ENCODE assay signal across 1 cellular context in genomic region chr15:44536298-44536961, GRCh38.
TF ChIP-seq lines count a peak whose summit lies in the region.

No MANE protein-coding gene starts in this region.

TF ChIP-seq in HepG2, 621 proteins besides CTCF, POLR2A, EP300 and RAD21 (continued from another document and continues in another):
- TF ChIP-seq, protein P1, sequence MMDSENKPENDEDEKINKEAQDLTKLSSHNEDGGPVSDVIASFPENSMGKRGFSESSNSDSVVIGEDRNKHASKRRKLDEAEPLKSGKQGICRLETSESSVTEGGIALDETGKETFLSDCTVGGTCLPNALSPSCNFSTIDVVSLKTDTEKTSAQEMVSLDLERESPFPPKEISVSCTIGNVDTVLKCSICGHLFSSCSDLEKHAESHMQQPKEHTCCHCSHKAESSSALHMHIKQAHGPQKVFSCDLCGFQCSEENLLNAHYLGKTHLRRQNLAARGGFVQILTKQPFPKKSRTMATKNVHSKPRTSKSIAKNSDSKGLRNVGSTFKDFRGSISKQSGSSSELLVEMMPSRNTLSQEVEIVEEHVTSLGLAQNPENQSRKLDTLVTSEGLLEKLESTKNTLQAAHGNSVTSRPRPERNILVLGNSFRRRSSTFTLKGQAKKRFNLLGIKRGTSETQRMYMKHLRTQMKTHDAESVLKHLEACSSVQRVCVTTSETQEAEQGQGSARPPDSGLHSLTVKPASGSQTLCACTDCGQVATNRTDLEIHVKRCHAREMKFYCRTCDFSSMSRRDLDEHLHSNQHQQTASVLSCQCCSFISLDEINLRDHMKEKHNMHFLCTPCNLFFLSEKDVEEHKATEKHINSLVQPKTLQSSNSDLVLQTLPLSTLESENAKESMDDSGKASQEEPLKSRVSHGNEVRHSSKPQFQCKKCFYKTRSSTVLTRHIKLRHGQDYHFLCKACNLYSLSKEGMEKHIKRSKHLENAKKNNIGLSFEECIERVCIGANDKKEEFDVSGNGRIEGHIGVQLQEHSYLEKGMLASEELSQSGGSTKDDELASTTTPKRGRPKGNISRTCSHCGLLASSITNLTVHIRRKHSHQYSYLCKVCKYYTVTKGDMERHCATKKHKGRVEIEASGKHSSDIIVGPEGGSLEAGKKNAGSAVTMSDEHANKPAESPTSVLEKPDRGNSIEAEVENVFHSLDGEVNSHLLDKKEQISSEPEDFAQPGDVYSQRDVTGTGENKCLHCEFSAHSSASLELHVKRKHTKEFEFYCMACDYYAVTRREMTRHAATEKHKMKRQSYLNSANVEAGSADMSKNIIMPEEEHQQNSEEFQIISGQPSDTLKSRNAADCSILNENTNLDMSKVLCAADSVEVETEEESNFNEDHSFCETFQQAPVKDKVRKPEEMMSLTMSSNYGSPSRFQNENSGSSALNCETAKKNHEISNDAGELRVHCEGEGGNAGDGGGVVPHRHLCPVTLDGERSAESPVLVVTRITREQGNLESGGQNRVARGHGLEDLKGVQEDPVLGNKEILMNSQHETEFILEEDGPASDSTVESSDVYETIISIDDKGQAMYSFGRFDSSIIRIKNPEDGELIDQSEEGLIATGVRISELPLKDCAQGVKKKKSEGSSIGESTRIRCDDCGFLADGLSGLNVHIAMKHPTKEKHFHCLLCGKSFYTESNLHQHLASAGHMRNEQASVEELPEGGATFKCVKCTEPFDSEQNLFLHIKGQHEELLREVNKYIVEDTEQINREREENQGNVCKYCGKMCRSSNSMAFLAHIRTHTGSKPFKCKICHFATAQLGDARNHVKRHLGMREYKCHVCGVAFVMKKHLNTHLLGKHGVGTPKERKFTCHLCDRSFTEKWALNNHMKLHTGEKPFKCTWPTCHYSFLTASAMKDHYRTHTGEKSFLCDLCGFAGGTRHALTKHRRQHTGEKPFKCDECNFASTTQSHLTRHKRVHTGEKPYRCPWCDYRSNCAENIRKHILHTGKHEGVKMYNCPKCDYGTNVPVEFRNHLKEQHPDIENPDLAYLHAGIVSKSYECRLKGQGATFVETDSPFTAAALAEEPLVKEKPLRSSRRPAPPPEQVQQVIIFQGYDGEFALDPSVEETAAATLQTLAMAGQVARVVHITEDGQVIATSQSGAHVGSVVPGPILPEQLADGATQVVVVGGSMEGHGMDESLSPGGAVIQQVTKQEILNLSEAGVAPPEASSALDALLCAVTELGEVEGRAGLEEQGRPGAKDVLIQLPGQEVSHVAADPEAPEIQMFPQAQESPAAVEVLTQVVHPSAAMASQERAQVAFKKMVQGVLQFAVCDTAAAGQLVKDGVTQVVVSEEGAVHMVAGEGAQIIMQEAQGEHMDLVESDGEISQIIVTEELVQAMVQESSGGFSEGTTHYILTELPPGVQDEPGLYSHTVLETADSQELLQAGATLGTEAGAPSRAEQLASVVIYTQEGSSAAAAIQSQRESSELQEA (CRISPR knock-in tag; IDR thresholded peaks at IDR 0.05; ENCODE audit: not compliant biosample characterization), result peak; percentile 38
- peak; percentile 85 for TF ChIP-seq SRY (CRISPR knock-in tag; IDR thresholded peaks at IDR 0.05)
- TF ChIP-seq SRSF9 (IDR thresholded peaks at IDR 0.05; ENCODE audit: borderline replicate concordance, insufficient read depth, low read depth, low read length, poor library complexity, severe bottlenecking), result no peak
- no peak for TF ChIP-seq NFKBIZ (CRISPR knock-in tag; IDR thresholded peaks at IDR 0.05)
- TF ChIP-seq U2AF2 (IDR thresholded peaks at IDR 0.05; ENCODE audit: low read depth, low read length), result no peak
- TF ChIP-seq, protein P2, sequence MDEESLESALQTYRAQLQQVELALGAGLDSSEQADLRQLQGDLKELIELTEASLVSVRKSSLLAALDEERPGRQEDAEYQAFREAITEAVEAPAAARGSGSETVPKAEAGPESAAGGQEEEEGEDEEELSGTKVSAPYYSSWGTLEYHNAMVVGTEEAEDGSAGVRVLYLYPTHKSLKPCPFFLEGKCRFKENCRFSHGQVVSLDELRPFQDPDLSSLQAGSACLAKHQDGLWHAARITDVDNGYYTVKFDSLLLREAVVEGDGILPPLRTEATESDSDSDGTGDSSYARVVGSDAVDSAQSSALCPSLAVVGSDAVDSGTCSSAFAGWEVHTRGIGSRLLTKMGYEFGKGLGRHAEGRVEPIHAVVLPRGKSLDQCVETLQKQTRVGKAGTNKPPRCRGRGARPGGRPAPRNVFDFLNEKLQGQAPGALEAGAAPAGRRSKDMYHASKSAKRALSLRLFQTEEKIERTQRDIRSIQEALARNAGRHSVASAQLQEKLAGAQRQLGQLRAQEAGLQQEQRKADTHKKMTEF (CRISPR knock-in tag; IDR thresholded peaks at IDR 0.05), result peak; percentile 83
- no peak for TF ChIP-seq CEBPB (IDR thresholded peaks at IDR 0.05; ENCODE audit: borderline replicate concordance, low read depth, low read length)
- TF ChIP-seq ZNF670 (CRISPR knock-in tag; IDR thresholded peaks at IDR 0.05; ENCODE audit: borderline replicate concordance), result 0 out of 2 replicates have a peak, but pooled peaks have one; percentile 51
- TF ChIP-seq ARHGAP35 (CRISPR knock-in tag; IDR thresholded peaks at IDR 0.05; ENCODE audit: borderline replicate concordance), result 0 out of 2 replicates have a peak, but pooled peaks have one; percentile 79
- TF ChIP-seq, protein P3, sequence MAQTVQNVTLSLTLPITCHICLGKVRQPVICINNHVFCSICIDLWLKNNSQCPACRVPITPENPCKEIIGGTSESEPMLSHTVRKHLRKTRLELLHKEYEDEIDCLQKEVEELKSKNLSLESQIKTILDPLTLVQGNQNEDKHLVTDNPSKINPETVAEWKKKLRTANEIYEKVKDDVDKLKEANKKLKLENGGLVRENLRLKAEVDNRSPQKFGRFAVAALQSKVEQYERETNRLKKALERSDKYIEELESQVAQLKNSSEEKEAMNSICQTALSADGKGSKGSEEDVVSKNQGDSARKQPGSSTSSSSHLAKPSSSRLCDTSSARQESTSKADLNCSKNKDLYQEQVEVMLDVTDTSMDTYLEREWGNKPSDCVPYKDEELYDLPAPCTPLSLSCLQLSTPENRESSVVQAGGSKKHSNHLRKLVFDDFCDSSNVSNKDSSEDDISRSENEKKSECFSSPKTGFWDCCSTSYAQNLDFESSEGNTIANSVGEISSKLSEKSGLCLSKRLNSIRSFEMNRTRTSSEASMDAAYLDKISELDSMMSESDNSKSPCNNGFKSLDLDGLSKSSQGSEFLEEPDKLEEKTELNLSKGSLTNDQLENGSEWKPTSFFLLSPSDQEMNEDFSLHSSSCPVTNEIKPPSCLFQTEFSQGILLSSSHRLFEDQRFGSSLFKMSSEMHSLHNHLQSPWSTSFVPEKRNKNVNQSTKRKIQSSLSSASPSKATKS (CRISPR knock-in tag; IDR thresholded peaks at IDR 0.05), result no peak
- 0 out of 2 replicates have a peak, but pooled peaks have one; percentile 5 for TF ChIP-seq STAG1 (CRISPR knock-in tag; IDR thresholded peaks at IDR 0.05)
- peak; percentile 21 for TF ChIP-seq MXD4 (CRISPR knock-in tag; IDR thresholded peaks at IDR 0.05)
- no peak for TF ChIP-seq ZNF841 (CRISPR knock-in tag; IDR thresholded peaks at IDR 0.05; ENCODE audit: borderline replicate concordance)
- TF ChIP-seq ZNF160 (CRISPR knock-in tag; IDR thresholded peaks at IDR 0.05), result peak; percentile 34; the same call in 1 of the 2 replicates
- TF ChIP-seq MBD4 (IDR thresholded peaks at IDR 0.05; ENCODE audit: borderline replicate concordance, low read length), result no peak
- no peak for TF ChIP-seq ZNF138 (CRISPR knock-in tag; IDR thresholded peaks at IDR 0.05; ENCODE audit: low read depth)
- TF ChIP-seq HNRNPUL1 (IDR thresholded peaks at IDR 0.05; ENCODE audit: low read depth, low read length), result no peak
- TF ChIP-seq ZBTB7B (CRISPR knock-in tag; IDR thresholded peaks at IDR 0.05), result peak; percentile 70; the same call in 1 of the 2 replicates
- TF ChIP-seq SSRP1 (CRISPR knock-in tag; IDR thresholded peaks at IDR 0.05), result peak; percentile 78; the same call in 1 of the 2 replicates
- peak; percentile 65; the same call in 1 of the 2 replicates for TF ChIP-seq KDM3A (CRISPR knock-in tag; IDR thresholded peaks at IDR 0.05; ENCODE audit: low read depth)
- TF ChIP-seq, protein P4, sequence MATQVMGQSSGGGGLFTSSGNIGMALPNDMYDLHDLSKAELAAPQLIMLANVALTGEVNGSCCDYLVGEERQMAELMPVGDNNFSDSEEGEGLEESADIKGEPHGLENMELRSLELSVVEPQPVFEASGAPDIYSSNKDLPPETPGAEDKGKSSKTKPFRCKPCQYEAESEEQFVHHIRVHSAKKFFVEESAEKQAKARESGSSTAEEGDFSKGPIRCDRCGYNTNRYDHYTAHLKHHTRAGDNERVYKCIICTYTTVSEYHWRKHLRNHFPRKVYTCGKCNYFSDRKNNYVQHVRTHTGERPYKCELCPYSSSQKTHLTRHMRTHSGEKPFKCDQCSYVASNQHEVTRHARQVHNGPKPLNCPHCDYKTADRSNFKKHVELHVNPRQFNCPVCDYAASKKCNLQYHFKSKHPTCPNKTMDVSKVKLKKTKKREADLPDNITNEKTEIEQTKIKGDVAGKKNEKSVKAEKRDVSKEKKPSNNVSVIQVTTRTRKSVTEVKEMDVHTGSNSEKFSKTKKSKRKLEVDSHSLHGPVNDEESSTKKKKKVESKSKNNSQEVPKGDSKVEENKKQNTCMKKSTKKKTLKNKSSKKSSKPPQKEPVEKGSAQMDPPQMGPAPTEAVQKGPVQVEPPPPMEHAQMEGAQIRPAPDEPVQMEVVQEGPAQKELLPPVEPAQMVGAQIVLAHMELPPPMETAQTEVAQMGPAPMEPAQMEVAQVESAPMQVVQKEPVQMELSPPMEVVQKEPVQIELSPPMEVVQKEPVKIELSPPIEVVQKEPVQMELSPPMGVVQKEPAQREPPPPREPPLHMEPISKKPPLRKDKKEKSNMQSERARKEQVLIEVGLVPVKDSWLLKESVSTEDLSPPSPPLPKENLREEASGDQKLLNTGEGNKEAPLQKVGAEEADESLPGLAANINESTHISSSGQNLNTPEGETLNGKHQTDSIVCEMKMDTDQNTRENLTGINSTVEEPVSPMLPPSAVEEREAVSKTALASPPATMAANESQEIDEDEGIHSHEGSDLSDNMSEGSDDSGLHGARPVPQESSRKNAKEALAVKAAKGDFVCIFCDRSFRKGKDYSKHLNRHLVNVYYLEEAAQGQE (IDR thresholded peaks at IDR 0.05; ENCODE audit: borderline replicate concordance in 1 of 2, low read depth in 1 of 2, low read length in 2 of 2), result 0 out of 4 replicates have a peak, but pooled peaks of 1 of the 2 experiments have one; percentile 20
- TF ChIP-seq ZNF530 (CRISPR knock-in tag; IDR thresholded peaks at IDR 0.05; ENCODE audit: low read depth), result no peak
- TF ChIP-seq ZBTB7A (CRISPR knock-in tag; IDR thresholded peaks at IDR 0.05), result peak; percentile 86
- TF ChIP-seq ZNF552 (CRISPR knock-in tag; IDR thresholded peaks at IDR 0.05; ENCODE audit: borderline replicate concordance), result no peak
- TF ChIP-seq SATB2 (CRISPR knock-in tag; IDR thresholded peaks at IDR 0.05), result no peak
- 0 out of 2 replicates have a peak, but pooled peaks have one; percentile 5 for TF ChIP-seq ARNT2 (CRISPR knock-in tag; IDR thresholded peaks at IDR 0.05; ENCODE audit: low read depth)
- peak; percentile 42; the same call in 1 of the 2 replicates for TF ChIP-seq PRDM10 (CRISPR knock-in tag; IDR thresholded peaks at IDR 0.05; ENCODE audit: low read depth)
- TF ChIP-seq TFDP1 (CRISPR knock-in tag; IDR thresholded peaks at IDR 0.05; ENCODE audit: borderline replicate concordance), result peak; percentile 51; the same call in 1 of the 2 replicates
- TF ChIP-seq SOX6 (IDR thresholded peaks at IDR 0.05), result no peak
- TF ChIP-seq SOX6 (CRISPR knock-in tag; IDR thresholded peaks at IDR 0.05), result peak; percentile 34
- TF ChIP-seq HCFC1 (IDR thresholded peaks at IDR 0.05; ENCODE audit: low read depth, low read length), result no peak
- TF ChIP-seq FOSL1 (CRISPR knock-in tag; IDR thresholded peaks at IDR 0.05; ENCODE audit: borderline replicate concordance), result peak; percentile 34; the same call in 1 of the 2 replicates
- TF ChIP-seq, protein P5, sequence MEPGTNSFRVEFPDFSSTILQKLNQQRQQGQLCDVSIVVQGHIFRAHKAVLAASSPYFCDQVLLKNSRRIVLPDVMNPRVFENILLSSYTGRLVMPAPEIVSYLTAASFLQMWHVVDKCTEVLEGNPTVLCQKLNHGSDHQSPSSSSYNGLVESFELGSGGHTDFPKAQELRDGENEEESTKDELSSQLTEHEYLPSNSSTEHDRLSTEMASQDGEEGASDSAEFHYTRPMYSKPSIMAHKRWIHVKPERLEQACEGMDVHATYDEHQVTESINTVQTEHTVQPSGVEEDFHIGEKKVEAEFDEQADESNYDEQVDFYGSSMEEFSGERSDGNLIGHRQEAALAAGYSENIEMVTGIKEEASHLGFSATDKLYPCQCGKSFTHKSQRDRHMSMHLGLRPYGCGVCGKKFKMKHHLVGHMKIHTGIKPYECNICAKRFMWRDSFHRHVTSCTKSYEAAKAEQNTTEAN (CRISPR knock-in tag; conservative IDR thresholded peaks at IDR 0.05), result no peak; the same call in 1 of the 2 replicates
- TF ChIP-seq, protein P6, sequence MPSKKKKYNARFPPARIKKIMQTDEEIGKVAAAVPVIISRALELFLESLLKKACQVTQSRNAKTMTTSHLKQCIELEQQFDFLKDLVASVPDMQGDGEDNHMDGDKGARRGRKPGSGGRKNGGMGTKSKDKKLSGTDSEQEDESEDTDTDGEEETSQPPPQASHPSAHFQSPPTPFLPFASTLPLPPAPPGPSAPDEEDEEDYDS (CRISPR knock-in tag; IDR thresholded peaks at IDR 0.05), result 0 out of 2 replicates have a peak, but pooled peaks have one; percentile 50
- TF ChIP-seq ZNF768 (CRISPR knock-in tag; IDR thresholded peaks at IDR 0.05), result peak; percentile 33; the same call in 1 of the 2 replicates
- TF ChIP-seq KLF9 (CRISPR knock-in tag; IDR thresholded peaks at IDR 0.05; ENCODE audit: low read depth), result peak; percentile 42
